ENCODE assay signal across 11 cellular contexts in genomic region chr19:42285988-42286348, GRCh38. TPM values are rescaled to one million over a fixed set of nuclear protein-coding genes. Genes with fewer than 3 reads are reported as not detected.
DNase-seq lines count a peak whose midpoint lies in the region; ATAC-seq, FAIRE-seq and TF ChIP-seq lines count a peak whose summit lies in the region.
"Had no signal": no experiment of that assay in that cellular context is flagged by ENCODE, and none has a peak within 500 bp of the region (broad histone marks: within the 10 kb centered on the region; RNA-seq: fewer than 3 reads in every experiment).

No MANE protein-coding gene starts in this region.

- no peak for TF ChIP-seq POLR2A in K562 (conservative IDR thresholded peaks at IDR 0.05)

- POLR2A ChIA-PET in K562 (lab: Yijun Ruan, JAX): no interaction called here
- POLR2A ChIA-PET in naive thymus-derived CD4-positive, alpha-beta T cell (lab: Charles Lee): no interaction called here

- no peak for DNase-seq in left ventricle myocardium inferior
- no peak for DNase-seq in Right ventricle myocardium superior
- DNase-seq in K562 (ENCODE audit: extremely low read depth in 1 of 4, low spot score in 3 of 4): no peak
- DNase-seq in naive thymus-derived CD4-positive, alpha-beta T cell: no peak
- peak; percentile 48 for DNase-seq in ureter (ENCODE audit: low spot score)
- no peak for DNase-seq in 8988T
- DNase-seq: EL, MG63 had no signal

- in situ Hi-C loops in K562 (cut with MboI): no loop called here

- peaks cover 48% of the 10 kb centered on the region for H3K79me2 ChIP-seq in K562 (ENCODE audit: control insufficient read depth, insufficient read depth, low read length)

- ATAC-seq in Right ventricle myocardium superior (ENCODE audit: poor library complexity) (no peak), K562 (no peak), GM18907 (IDR thresholded peaks at IDR 0.05; ENCODE audit: unreplicated experiment) (no peak), HG02840 (IDR thresholded peaks at IDR 0.05; ENCODE audit: low FRiP score, unreplicated experiment) (no peak)
- no peak for ATAC-seq in naive thymus-derived CD4-positive, alpha-beta T cell

- H3K27me3 ChIP-seq in left ventricle myocardium inferior (ENCODE audit: low read depth) (no peaks in the 10 kb centered on the region), K562 (ENCODE audit: control insufficient read depth in 2 of 2, insufficient read depth in 2 of 2, low read length in 2 of 2) (no peaks in the 10 kb centered on the region; a peak in 1 of 5 replicates)
- no peaks in the 10 kb centered on the region for H3K27me3 ChIP-seq in naive thymus-derived CD4-positive, alpha-beta T cell (ENCODE audit: control insufficient read depth in 2 of 2, insufficient read depth in 2 of 2, low read length in 2 of 2)
- H3K27me3 ChIP-seq: MG63 had no signal

- peak overlapping the region; percentile 83 for H3K4me2 ChIP-seq in K562 (ENCODE audit: insufficient read depth, low read length)

- H3K27ac Mint-ChIP-seq in naive thymus-derived CD4-positive, alpha-beta T cell: peak overlapping the region in 8 of 9 donors; percentile 75 to 96 (median 91)

- TF ChIP-seq EP300 in K562 (IDR thresholded peaks at IDR 0.05; ENCODE audit: low read length): no peak

- FAIRE-seq in K562 (lab: Jason Lieb, UNC): no peak

- H3K4me1 ChIP-seq in left ventricle myocardium inferior (peaks cover 52% of the 10 kb centered on the region), K562 (replicated peaks in 1 of 2; ENCODE audit: control insufficient read depth in 2 of 2, insufficient read depth in 2 of 2, low read length in 2 of 2) (peaks cover 39 to 80% of the 10 kb centered on the region in 2 experiments)
- H3K4me1 ChIP-seq in naive thymus-derived CD4-positive, alpha-beta T cell (ENCODE audit: control insufficient read depth in 2 of 2, insufficient read depth in 2 of 2, low read length in 2 of 2): peaks cover 30 to 36% of the 10 kb centered on the region in 2 donors

- H2AFZ ChIP-seq in K562 (ENCODE audit: low read depth, low read length): no peak overlapping the region

- no peaks in the 10 kb centered on the region for H3K9me1 ChIP-seq in K562 (ENCODE audit: control insufficient read depth, insufficient read depth, low read length)

- H4K20me1 ChIP-seq in K562 (replicated peaks; ENCODE audit: control insufficient read depth, insufficient read depth, low read length): 0 out of 2 replicates have a peak, but pooled peaks cover 8% of the 10 kb centered on the region

- TF ChIP-seq CTCF in left ventricle myocardium inferior (IDR thresholded peaks at IDR 0.05; ENCODE audit: borderline replicate concordance) (no peak), K562 (IDR thresholded peaks at IDR 0.05 in 2 of 3, conservative IDR thresholded peaks at IDR 0.05 in 1 of 3; ENCODE audit: insufficient read depth in 2 of 3, low read depth in 1 of 3, low read length in 3 of 3) (no peak)

- no peaks in the 10 kb centered on the region for H3K27me3 Mint-ChIP-seq in naive thymus-derived CD4-positive, alpha-beta T cell

- peak overlapping the region; percentile 70 to 94; a peak in 3 of 4 replicates for H3K9ac ChIP-seq in K562 (ENCODE audit: insufficient read depth in 1 of 2, low read depth in 2 of 2, low read length in 2 of 2)

- peaks cover 0 to 4% (median 0%) of the 10 kb centered on the region in 11 donors for H3K9me3 Mint-ChIP-seq in naive thymus-derived CD4-positive, alpha-beta T cell

- H3K36me3 Mint-ChIP-seq in naive thymus-derived CD4-positive, alpha-beta T cell: peaks cover 0 to 4% (median 0%) of the 10 kb centered on the region in 5 donors

- no TSS peak for BruUV-seq in K562 (replicated peaks; lab: Mats Ljungman, UMichigan)

- H3K4me3 ChIP-seq in left ventricle myocardium inferior: peak overlapping the region; percentile 74
- no peak overlapping the region for H3K4me3 ChIP-seq in K562
- no peak overlapping the region for H3K4me3 ChIP-seq in naive thymus-derived CD4-positive, alpha-beta T cell (ENCODE audit: low read length)

- H3K4me3 Mint-ChIP-seq in naive thymus-derived CD4-positive, alpha-beta T cell: peak overlapping the region in 9 of 10 donors; percentile 23 to 100 (median 89)

- H3K4me1 Mint-ChIP-seq in naive thymus-derived CD4-positive, alpha-beta T cell: peaks cover 9 to 31% (median 19%) of the 10 kb centered on the region in 7 donors

- H3K9me3 ChIP-seq in left ventricle myocardium inferior (replicated peaks): no peaks in the 10 kb centered on the region
- H3K9me3 ChIP-seq in K562 (replicated peaks; ENCODE audit: control insufficient read depth, insufficient read depth, low read depth, low read length): no peaks in the 10 kb centered on the region
- no peaks in the 10 kb centered on the region for H3K9me3 ChIP-seq in naive thymus-derived CD4-positive, alpha-beta T cell (ENCODE audit: control insufficient read depth in 2 of 3, low read length in 3 of 3)
- H3K9me3 ChIP-seq: MG63 had no signal

- no peak for TF ChIP-seq RAD21 in K562 (CRISPR knock-in tag; conservative IDR thresholded peaks at IDR 0.05 in 1 of 2, IDR thresholded peaks at IDR 0.05 in 1 of 2)

- CTCF ChIA-PET in K562 (lab: Yijun Ruan, JAX; ENCODE audit: low intra/inter-chr PET ratio): no interaction called here
- CTCF ChIA-PET in naive thymus-derived CD4-positive, alpha-beta T cell (lab: Charles Lee): interaction anchor here (0.9 to 1.7 kb wide), 2 partner anchors 10 to 12 kb away, joined by 3 to 8 read pairs; no protein-coding TSS in a partner anchor

- WGBS in K562 (ENCODE audit: insufficient coverage, low coverage, missing lambda C conversion rate): 48% methylated on average over 6 of the region's 6 CpGs

- H3K27ac ChIP-seq in left ventricle myocardium inferior (replicated peaks): peak overlapping the region; percentile 98
- H3K27ac ChIP-seq in K562 (ENCODE audit: extremely low read depth, low read depth, low read length): peak overlapping the region; percentile 34; the same call in 1 of the 3 replicates
- H3K27ac ChIP-seq in naive thymus-derived CD4-positive, alpha-beta T cell (ENCODE audit: low read depth, low read length): peak overlapping the region; percentile 70
- H3K27ac ChIP-seq: epithelial cell of prostate had no signal

- intact Hi-C loops in left ventricle myocardium inferior (cut with micrococcal nuclease) (loop anchor here (5.0 kb wide), 1 partner anchor 34 kb away; no protein-coding TSS in a partner anchor), Right ventricle myocardium superior (cut with DNase I) (no loop called here), K562 (cut with micrococcal nuclease) (no loop called here)
- intact Hi-C loops in naive thymus-derived CD4-positive, alpha-beta T cell (cut with micrococcal nuclease): loop anchor here in 1 of 2 donors (1.0 to 10.0 kb wide), 2 partner anchors 10 to 401 kb away; partner anchors contain the start of gene ARHGEF1

- peaks cover 43% of the 10 kb centered on the region for H3K36me3 ChIP-seq in left ventricle myocardium inferior
- peaks cover 44% of the 10 kb centered on the region; the same call in 2 of the 3 replicates for H3K36me3 ChIP-seq in K562 (ENCODE audit: control insufficient read depth, insufficient read depth, low read length)
- peaks cover 0 to 44% (median 15%) of the 10 kb centered on the region in 3 experiments for H3K36me3 ChIP-seq in naive thymus-derived CD4-positive, alpha-beta T cell (ENCODE audit: control insufficient read depth in 2 of 3, insufficient read depth in 3 of 3, low read length in 3 of 3)

RNA-seq across cellular contexts. Expression of gene PRR19, which starts 16.0 kb away (rescaled TPM):
- total RNA-seq in left ventricle myocardium inferior (not detected), Right ventricle myocardium superior (not detected), K562 (2014; rRNA removed) (0.54 and 1.1 TPM in 2 replicates), K562 (2014; rRNA removed; fragmentation: Illumina TruSeq; extraction: Trizol) (0.11 and 0.32 TPM in 2 replicates), K562 (2015; rRNA removed; fragmentation: Illumina TruSeq; extraction: Trizol) (0.94 and 1.1 TPM in 2 replicates), K562 (2021) (1.6 and 1.8 TPM in 2 replicates), ureter (1.6 TPM)
- 0.30 and 0.67 TPM in 2 replicates for total RNA-seq in K562 (2011; cell fraction: chromatin; rRNA removed; ENCODE audit: low replicate concordance)
- 0.39 and 0.83 TPM in 2 replicates for total RNA-seq in K562 (2011; cell fraction: nucleolus; rRNA removed)
- total RNA-seq in K562 (2011; cell fraction: nucleoplasm; rRNA removed): 0.76 and 0.81 TPM in 2 replicates
- polyA plus RNA-seq in K562 (2011; rRNA removed) (0.24 and 0.34 TPM in 2 replicates), K562 (2014; fragmentation: Illumina TruSeq; extraction: Trizol) (1.0 and 1.9 TPM in 2 replicates), K562 (2014; fragmentation: Nextera tagmentation; extraction: Ambion mirVana) (under 1 TPM; 0.10 to 0.18 TPM), K562 (2014; rRNA removed) (0.73 and 1.6 TPM in 2 replicates)
- polyA plus RNA-seq in K562 (2011; cell fraction: cytosol; rRNA removed): 0.41 and 2.0 TPM in 2 replicates
- polyA plus RNA-seq in K562 (2011; cell fraction: nucleus; rRNA removed): 0.21 and 0.77 TPM in 2 replicates
- 1.4 and 1.7 TPM in 2 replicates for polyA plus RNA-seq in K562 (2012)
- polyA minus RNA-seq in K562 (2011; rRNA and poly(A)+ RNA removed): 0.15 and 0.32 TPM in 2 replicates
- polyA minus RNA-seq in K562 (2011; cell fraction: cytosol; rRNA and poly(A)+ RNA removed): 1.2 TPM in 1 of 2 replicates, not detected in the other
- polyA minus RNA-seq in K562 (2011; cell fraction: nucleus; rRNA and poly(A)+ RNA removed): 0.40 TPM in 1 of 2 replicates, not detected in the other
- total RNA-seq in naive thymus-derived CD4-positive, alpha-beta T cell: under 1 TPM in 4 of 5 experiments, not detected in 1; 0.32 to 0.68 (median 0.38) TPM
- under 1 TPM; 0.48 to 0.61 TPM for polyA plus RNA-seq in naive thymus-derived CD4-positive, alpha-beta T cell

RNA-seq across cellular contexts. Expression of gene PAFAH1B3, which starts 16.5 kb away (rescaled TPM):
- total RNA-seq in left ventricle myocardium inferior: 2.1 TPM
- 4.3 TPM for total RNA-seq in Right ventricle myocardium superior
- 3.9 and 24.8 TPM in 2 replicates for total RNA-seq in K562 (2011; cell fraction: chromatin; rRNA removed; ENCODE audit: low replicate concordance)
- total RNA-seq in K562 (2011; cell fraction: nucleolus; rRNA removed): 45.0 and 47.0 TPM in 2 replicates
- total RNA-seq in K562 (2011; cell fraction: nucleoplasm; rRNA removed): 16.6 and 17.6 TPM in 2 replicates
- 114 and 146 TPM in 2 replicates for total RNA-seq in K562 (2014; rRNA removed)
- total RNA-seq in K562 (2014; rRNA removed; fragmentation: Illumina TruSeq; extraction: Trizol): 28.7 and 48.0 TPM in 2 replicates
- total RNA-seq in K562 (2015; rRNA removed; fragmentation: Illumina TruSeq; extraction: Trizol): 78.9 and 81.0 TPM in 2 replicates
- 130 and 138 TPM in 2 replicates for total RNA-seq in K562 (2021)
- 27.5 and 40.8 TPM in 2 replicates for polyA plus RNA-seq in K562 (2011; rRNA removed)
- 71.5 and 165 TPM in 2 replicates for polyA plus RNA-seq in K562 (2011; cell fraction: cytosol; rRNA removed)
- polyA plus RNA-seq in K562 (2011; cell fraction: nucleus; rRNA removed): 47.4 and 73.9 TPM in 2 replicates
- polyA plus RNA-seq in K562 (2012): 83.4 and 102 TPM in 2 replicates
- polyA plus RNA-seq in K562 (2014; fragmentation: Illumina TruSeq; extraction: Trizol): 96.7 and 113 TPM in 2 replicates
- polyA plus RNA-seq in K562 (2014; fragmentation: Nextera tagmentation; extraction: Ambion mirVana): 10 to 100 TPM; 10.5 to 23.5 TPM
- 79.6 and 80.6 TPM in 2 replicates for polyA plus RNA-seq in K562 (2014; rRNA removed)
- polyA minus RNA-seq in K562 (2011; rRNA and poly(A)+ RNA removed): 20.7 and 34.8 TPM in 2 replicates
- 70.3 and 71.1 TPM in 2 replicates for polyA minus RNA-seq in K562 (2011; cell fraction: cytosol; rRNA and poly(A)+ RNA removed)
- 16.8 and 18.9 TPM in 2 replicates for polyA minus RNA-seq in K562 (2011; cell fraction: nucleus; rRNA and poly(A)+ RNA removed)
- total RNA-seq in naive thymus-derived CD4-positive, alpha-beta T cell: 10 to 100 TPM; 11.7 to 36.9 (median 16.9) TPM
- polyA plus RNA-seq in naive thymus-derived CD4-positive, alpha-beta T cell: 10 to 100 TPM; 52.6 to 73.4 TPM
- total RNA-seq in ureter: 19.8 TPM

RNA-seq across cellular contexts. Expression of gene CIC, which starts 16.9 kb away (rescaled TPM):
- total RNA-seq in left ventricle myocardium inferior: 33.3 TPM
- total RNA-seq in Right ventricle myocardium superior: 33.6 TPM
- 24.1 and 86.8 TPM in 2 replicates for total RNA-seq in K562 (2011; cell fraction: chromatin; rRNA removed; ENCODE audit: low replicate concordance)
- 64.6 and 65.9 TPM in 2 replicates for total RNA-seq in K562 (2011; cell fraction: nucleolus; rRNA removed)
- 39.3 and 41.3 TPM in 2 replicates for total RNA-seq in K562 (2011; cell fraction: nucleoplasm; rRNA removed)
- 13.6 and 13.7 TPM in 2 replicates for total RNA-seq in K562 (2014; rRNA removed)
- 1.5 and 2.2 TPM in 2 replicates for total RNA-seq in K562 (2014; rRNA removed; fragmentation: Illumina TruSeq; extraction: Trizol)
- 8.6 and 8.7 TPM in 2 replicates for total RNA-seq in K562 (2015; rRNA removed; fragmentation: Illumina TruSeq; extraction: Trizol)
- 37.6 and 44.7 TPM in 2 replicates for total RNA-seq in K562 (2021)
- polyA plus RNA-seq in K562 (2011; rRNA removed): 3.0 and 5.8 TPM in 2 replicates
- 4.3 and 10.0 TPM in 2 replicates for polyA plus RNA-seq in K562 (2011; cell fraction: cytosol; rRNA removed)
- 37.3 and 64.7 TPM in 2 replicates for polyA plus RNA-seq in K562 (2011; cell fraction: nucleus; rRNA removed)
- polyA plus RNA-seq in K562 (2012): 24.4 and 27.9 TPM in 2 replicates
- polyA plus RNA-seq in K562 (2014; fragmentation: Illumina TruSeq; extraction: Trizol): 12.0 and 21.5 TPM in 2 replicates
- polyA plus RNA-seq in K562 (2014; fragmentation: Nextera tagmentation; extraction: Ambion mirVana): under 1 TPM; 0.07 to 0.13 TPM
- polyA plus RNA-seq in K562 (2014; rRNA removed): 18.9 and 19.9 TPM in 2 replicates
- polyA minus RNA-seq in K562 (2011; rRNA and poly(A)+ RNA removed): 1.8 and 2.4 TPM in 2 replicates
- 12.8 and 21.3 TPM in 2 replicates for polyA minus RNA-seq in K562 (2011; cell fraction: cytosol; rRNA and poly(A)+ RNA removed)
- polyA minus RNA-seq in K562 (2011; cell fraction: nucleus; rRNA and poly(A)+ RNA removed): 14.4 and 16.6 TPM in 2 replicates
- total RNA-seq in naive thymus-derived CD4-positive, alpha-beta T cell: 100 to 1,000 TPM in 3 of 5 experiments, 10 to 100 TPM in 2; 90.4 to 134 (median 102) TPM
- 1 to 10 TPM; 1.5 to 2.6 TPM for polyA plus RNA-seq in naive thymus-derived CD4-positive, alpha-beta T cell
- 83.4 TPM for total RNA-seq in ureter

RNA-seq across cellular contexts. Expression of gene TMEM145, which starts 27.1 kb away (rescaled TPM):
- total RNA-seq in left ventricle myocardium inferior (0.36 TPM), Right ventricle myocardium superior (0.11 TPM), K562 (2014; rRNA removed) (0.61 TPM in 1 of 2 replicates, not detected in the other), K562 (2014; rRNA removed; fragmentation: Illumina TruSeq; extraction: Trizol) (0.80 and 0.83 TPM in 2 replicates), K562 (2015; rRNA removed; fragmentation: Illumina TruSeq; extraction: Trizol) (0.75 and 0.94 TPM in 2 replicates), K562 (2021) (2.8 and 5.5 TPM in 2 replicates), ureter (1.4 TPM)
- total RNA-seq in K562 (2011; cell fraction: chromatin; rRNA removed; ENCODE audit: low replicate concordance): 4.7 and 17.0 TPM in 2 replicates
- 7.8 and 16.2 TPM in 2 replicates for total RNA-seq in K562 (2011; cell fraction: nucleolus; rRNA removed)
- 4.7 and 8.2 TPM in 2 replicates for total RNA-seq in K562 (2011; cell fraction: nucleoplasm; rRNA removed)
- polyA plus RNA-seq in K562 (2011; rRNA removed) (1.3 and 1.8 TPM in 2 replicates), K562 (2014; fragmentation: Illumina TruSeq; extraction: Trizol) (1.8 and 2.0 TPM in 2 replicates), K562 (2014; fragmentation: Nextera tagmentation; extraction: Ambion mirVana) (not detected), K562 (2014; rRNA removed) (3.0 and 4.1 TPM in 2 replicates)
- 0.54 and 0.77 TPM in 2 replicates for polyA plus RNA-seq in K562 (2011; cell fraction: cytosol; rRNA removed)
- 16.6 and 17.9 TPM in 2 replicates for polyA plus RNA-seq in K562 (2011; cell fraction: nucleus; rRNA removed)
- 0.91 and 2.6 TPM in 2 replicates for polyA plus RNA-seq in K562 (2012)
- 1.9 and 2.4 TPM in 2 replicates for polyA minus RNA-seq in K562 (2011; rRNA and poly(A)+ RNA removed)
- polyA minus RNA-seq in K562 (2011; cell fraction: cytosol; rRNA and poly(A)+ RNA removed): 4.5 TPM in 1 of 2 replicates, not detected in the other
- 6.6 and 11.7 TPM in 2 replicates for polyA minus RNA-seq in K562 (2011; cell fraction: nucleus; rRNA and poly(A)+ RNA removed)
- total RNA-seq in naive thymus-derived CD4-positive, alpha-beta T cell: not detected
- not detected for polyA plus RNA-seq in naive thymus-derived CD4-positive, alpha-beta T cell

RNA-seq across cellular contexts. Expression of gene ERF, which starts 31.0 kb away (rescaled TPM):
- total RNA-seq in left ventricle myocardium inferior (33.5 TPM), Right ventricle myocardium superior (42.1 TPM), K562 (2014; rRNA removed) (27.1 and 29.8 TPM in 2 replicates), K562 (2014; rRNA removed; fragmentation: Illumina TruSeq; extraction: Trizol) (19.0 and 20.0 TPM in 2 replicates), K562 (2015; rRNA removed; fragmentation: Illumina TruSeq; extraction: Trizol) (26.5 and 30.0 TPM in 2 replicates), K562 (2021) (72.7 and 75.4 TPM in 2 replicates), ureter (47.4 TPM)
- total RNA-seq in K562 (2011; cell fraction: chromatin; rRNA removed; ENCODE audit: low replicate concordance): 105 and 266 TPM in 2 replicates
- 150 and 152 TPM in 2 replicates for total RNA-seq in K562 (2011; cell fraction: nucleolus; rRNA removed)
- total RNA-seq in K562 (2011; cell fraction: nucleoplasm; rRNA removed): 89.4 and 93.6 TPM in 2 replicates
- polyA plus RNA-seq in K562 (2011; rRNA removed) (27.0 and 41.5 TPM in 2 replicates), K562 (2014; fragmentation: Illumina TruSeq; extraction: Trizol) (28.9 and 45.7 TPM in 2 replicates), K562 (2014; fragmentation: Nextera tagmentation; extraction: Ambion mirVana) (under 1 TPM; 0.03 to 0.13 TPM), K562 (2014; rRNA removed) (54.9 and 62.2 TPM in 2 replicates)
- 33.1 and 53.6 TPM in 2 replicates for polyA plus RNA-seq in K562 (2011; cell fraction: cytosol; rRNA removed)
- 142 and 197 TPM in 2 replicates for polyA plus RNA-seq in K562 (2011; cell fraction: nucleus; rRNA removed)
- 34.3 and 44.0 TPM in 2 replicates for polyA plus RNA-seq in K562 (2012)
- 16.2 and 21.5 TPM in 2 replicates for polyA minus RNA-seq in K562 (2011; rRNA and poly(A)+ RNA removed)
- 31.7 and 33.0 TPM in 2 replicates for polyA minus RNA-seq in K562 (2011; cell fraction: cytosol; rRNA and poly(A)+ RNA removed)
- polyA minus RNA-seq in K562 (2011; cell fraction: nucleus; rRNA and poly(A)+ RNA removed): 30.3 and 43.7 TPM in 2 replicates
- total RNA-seq in naive thymus-derived CD4-positive, alpha-beta T cell: 100 to 1,000 TPM in 1 of 5 experiments, 10 to 100 TPM in 4; 42.5 to 105 (median 51.8) TPM
- polyA plus RNA-seq in naive thymus-derived CD4-positive, alpha-beta T cell: 10 to 100 TPM in 1 of 2 donors, 1 to 10 TPM in 1; 2.8 to 10.8 TPM

Comparison
In these comparisons a context has a peak if more than half of its experiments do, and no peak if none do; other contexts are left out.
1. H3K27ac ChIP-seq: peak in every context shown above with its lines; median percentile 98 in left ventricle myocardium inferior; 70 in naive thymus-derived CD4-positive, alpha-beta T cell; 34 in K562.